In genomic region chrX:72094894-72095293, GRCh38 we compare ENCODE assay signal across 8 cellular contexts. TPM values are rescaled to one million over a fixed set of nuclear protein-coding genes. Genes with fewer than 3 reads are reported as not detected.
DNase-seq lines count a peak whose midpoint lies in the region; ATAC-seq and TF ChIP-seq lines count a peak whose summit lies in the region.

No MANE protein-coding gene starts in this region.

- H3K36me3 ChIP-seq in heart right ventricle (no peaks in the 10 kb centered on the region), PC-9 (ENCODE audit: low read depth) (no peaks in the 10 kb centered on the region)

- POLR2A ChIA-PET in PC-9 (lab: Charles Lee; ENCODE audit: unreplicated experiment) = no interaction called here

- no peak overlapping the region for H2AFZ ChIP-seq in PC-9

- intact Hi-C loops in heart right ventricle (cut with DNase I) = no loop called here
- intact Hi-C loops in PC-9 (cut with micrococcal nuclease; ENCODE audit: unreplicated experiment) = no loop called here

- H3K4me1 ChIP-seq in heart right ventricle (peaks cover 0 to 33% (median 10%) of the 10 kb centered on the region in 9 donors), PC-9 (replicated peaks; ENCODE audit: insufficient read depth) (no peaks in the 10 kb centered on the region)

- peaks cover 0 to 3% (median 0%) of the 10 kb centered on the region in 11 donors for H3K9me3 ChIP-seq in heart right ventricle
- H3K9me3 ChIP-seq in PC-9 (ENCODE audit: insufficient read depth, low read depth) = no peaks in the 10 kb centered on the region

- H3F3A ChIP-seq in PC-9 (ENCODE audit: insufficient read depth, low read depth) = no peaks in the 10 kb centered on the region

- no peak for TF ChIP-seq CTCF in heart right ventricle (IDR thresholded peaks at IDR 0.05)
- TF ChIP-seq CTCF in PC-9 (conservative IDR thresholded peaks at IDR 0.05) = no peak

- H3K4me3 ChIP-seq in heart right ventricle (no peak overlapping the region), PC-9 (no peak overlapping the region)

- CTCF ChIA-PET in PC-9 (lab: Charles Lee) = no interaction called here

- no peaks in the 10 kb centered on the region for H3K79me2 ChIP-seq in PC-9 (ENCODE audit: low read depth)

- peak overlapping the region; percentile 59 to 94 (median 75) for H3K27ac Mint-ChIP-seq in IgD-negative memory B cell
- no peak overlapping the region for H3K27ac Mint-ChIP-seq in stimulated activated memory B cell treated with anti-CD40 and anti-IgM and Interleukin-4, amounts not matched to agents 10 μg/mL and 1 μg/mL and 100 μg/mL, for 72 hours

- H4K20me1 ChIP-seq in PC-9 (ENCODE audit: insufficient read depth) = no peaks in the 10 kb centered on the region

- peak overlapping the region in 3 of 4 donors; percentile 2 to 61 (median 58) for H3K4me3 Mint-ChIP-seq in IgD-negative memory B cell
- no peak overlapping the region for H3K4me3 Mint-ChIP-seq in stimulated activated memory B cell treated with anti-CD40 and anti-IgM and Interleukin-4, amounts not matched to agents 10 μg/mL and 1 μg/mL and 100 μg/mL, for 72 hours

- H3K36me3 Mint-ChIP-seq in IgD-negative memory B cell = no peaks in the 10 kb centered on the region
- no peaks in the 10 kb centered on the region for H3K36me3 Mint-ChIP-seq in stimulated activated memory B cell treated with anti-CD40 and anti-IgM and Interleukin-4, amounts not matched to agents 10 μg/mL and 1 μg/mL and 100 μg/mL, for 72 hours

- 24 to 25% methylated on average over 4 of the region's 4 CpGs for WGBS in heart right ventricle, 2 donors

- no peaks in the 10 kb centered on the region for H3K9me3 Mint-ChIP-seq in IgD-negative memory B cell
- no peaks in the 10 kb centered on the region for H3K9me3 Mint-ChIP-seq in stimulated activated memory B cell treated with anti-CD40 and anti-IgM and Interleukin-4, amounts not matched to agents 10 μg/mL and 1 μg/mL and 100 μg/mL, for 72 hours

- no TSS peak for BruUV-seq in PC-9 (replicated peaks; lab: Mats Ljungman, UMichigan)

- peaks cover 13% of the 10 kb centered on the region for H3K27me3 Mint-ChIP-seq in IgD-negative memory B cell
- peaks cover 8% of the 10 kb centered on the region for H3K27me3 Mint-ChIP-seq in stimulated activated memory B cell treated with anti-CD40 and anti-IgM and Interleukin-4, amounts not matched to agents 10 μg/mL and 1 μg/mL and 100 μg/mL, for 72 hours

- ATAC-seq in GM19463 (IDR thresholded peaks at IDR 0.05; ENCODE audit: unreplicated experiment) = peak; percentile 91
- ATAC-seq in heart right ventricle = peak; percentile 76 to 95 (median 80)
- ATAC-seq in stimulated activated memory B cell treated with anti-CD40 and anti-IgM and Interleukin-4, amounts not matched to agents 10 μg/mL and 1 μg/mL and 100 μg/mL, for 72 hours = peak; percentile 63

- H3K9me2 ChIP-seq in PC-9 (ENCODE audit: insufficient read depth) = no peaks in the 10 kb centered on the region

- H3K4me1 Mint-ChIP-seq in IgD-negative memory B cell = peaks cover 11 to 15% (median 15%) of the 10 kb centered on the region in 3 donors
- peaks cover 24% of the 10 kb centered on the region for H3K4me1 Mint-ChIP-seq in stimulated activated memory B cell treated with anti-CD40 and anti-IgM and Interleukin-4, amounts not matched to agents 10 μg/mL and 1 μg/mL and 100 μg/mL, for 72 hours

- H3K27ac ChIP-seq in heart right ventricle = peak overlapping the region in 3 of 10 donors; percentile 19 to 43 (median 40)
- no peak overlapping the region for H3K27ac ChIP-seq in PC-9

- H3K4me2 ChIP-seq in PC-9 = no peak overlapping the region

- peak; percentile 28 for DNase-seq in DMS153 treated with DMSO at 0.1 percent for 48 hours (lab: John Stamatoyannopoulos, UW; ENCODE audit: unreplicated experiment)
- peak; percentile 62 for DNase-seq in activated CD4-positive, alpha-beta T cell treated with anti-CD3 and anti-CD28 coated beads, Interleukin-2, amount 50 U/mL, for 1 hour
- peak; percentile 40 to 72 for DNase-seq in heart right ventricle
- DNase-seq in NCI-H446 treated with DMSO at 0.1 percent for 48 hours (lab: John Stamatoyannopoulos, UW) = no peak
- DNase-seq in PC-9 = no peak

- peaks cover 0 to 58% (median 0%) of the 10 kb centered on the region in 7 donors for H3K27me3 ChIP-seq in heart right ventricle
- H3K27me3 ChIP-seq in PC-9 (ENCODE audit: insufficient read depth, low read depth) = peaks cover 32% of the 10 kb centered on the region

RNA-seq across cellular contexts. Expression of gene RTL5, which starts 36.8 kb away (rescaled TPM):
- polyA plus RNA-seq in IgD-negative memory B cell = not detected
- total RNA-seq in heart right ventricle = 1 to 10 TPM; 1.6 to 5.4 (median 2.9) TPM
- 1 to 10 TPM; 1.1 to 1.8 TPM for polyA plus RNA-seq in heart right ventricle
- not detected in 2 replicates for total RNA-seq in PC-9 (2021)

Comparison
In these comparisons a context has a peak if more than half of its experiments do, and no peak if none do; other contexts are left out.
1. DNase-seq: peak in DMS153 treated with DMSO at 0.1 percent for 48 hours (single experiment), activated CD4-positive, alpha-beta T cell treated with anti-CD3 and anti-CD28 coated beads, Interleukin-2, amount 50 U/mL, for 1 hour (single experiment) and heart right ventricle (2 of 2); none in NCI-H446 treated with DMSO at 0.1 percent for 48 hours (single experiment) and PC-9 (0 of 2).
2. Peak in every context shown above with its lines, with median percentiles within 50 percentile points of each other: ATAC-seq.